9 cellular contexts compared by ENCODE assay signal in genomic region chr3:188241072-188241471, GRCh38.
DNase-seq lines count a peak whose midpoint lies in the region; ATAC-seq and TF ChIP-seq lines count a peak whose summit lies in the region.
"Had no signal": no experiment of that assay in that cellular context is flagged by ENCODE, and none has a peak within 500 bp of the region (broad histone marks: within the 10 kb centered on the region; RNA-seq: fewer than 3 reads in every experiment).

No MANE protein-coding gene starts in this region.

- peak; percentile 39 for DNase-seq in HCEC 1CT
- DNase-seq in astrocyte of the spinal cord (ENCODE audit: low read depth, low spot score): peak; percentile 71
- peak in 1 of 2 donors; percentile 32 for DNase-seq in heart right ventricle
- peak; percentile 15 for DNase-seq in putamen (ENCODE audit: low spot score)
- no peak for DNase-seq in stimulated activated CD4-positive, alpha-beta T cell treated with anti-CD3 and anti-CD28 coated beads, Interleukin-4, amount 100 ng/mL, for 4 hours
- no peak for DNase-seq in AML-193 (lab: John Stamatoyannopoulos, UW)
- no peak for DNase-seq in 8988T
- DNase-seq in NOMO-1 (lab: John Stamatoyannopoulos, UW; ENCODE audit: unreplicated experiment in 2 of 2): no peak
- DNase-seq: activated CD8-positive, alpha-beta memory T cell treated with anti-CD3 and anti-CD28 coated beads for 24 hours had no signal

- no peaks in the 10 kb centered on the region for H3K9me3 ChIP-seq in heart right ventricle

- no peak overlapping the region for H3K4me3 ChIP-seq in astrocyte of the spinal cord (ENCODE audit: low read depth, low read length)
- H3K4me3 ChIP-seq in heart right ventricle: no peak overlapping the region

- peak overlapping the region; percentile 19 to 76 (median 64) for H3K27ac ChIP-seq in heart right ventricle

- ATAC-seq in heart right ventricle: peak; percentile 67 to 97 (median 85)

- peaks cover 3 to 71% (median 34%) of the 10 kb centered on the region in 9 donors for H3K4me1 ChIP-seq in heart right ventricle

- in situ Hi-C loops in astrocyte of the spinal cord (cut with HindIII; ENCODE audit: low sequenced_read_pairs): no loop called here

- H3K27me3 ChIP-seq in heart right ventricle: no peaks in the 10 kb centered on the region

- H3K36me3 ChIP-seq in heart right ventricle: peaks cover 0 to 13% (median 0%) of the 10 kb centered on the region in 9 donors

- intact Hi-C loops in heart right ventricle (cut with DNase I): no loop called here

- TF ChIP-seq CTCF in astrocyte of the spinal cord (IDR thresholded peaks at IDR 0.05; ENCODE audit: low read depth, low read length) (no peak), heart right ventricle (IDR thresholded peaks at IDR 0.05) (no peak)

- 42% methylated on average over 7 of the region's 7 CpGs for WGBS in heart right ventricle, 2 donors

Comparison
In these comparisons a context has a peak if more than half of its experiments do, and no peak if none do; other contexts are left out.
1. DNase-seq: peak in HCEC 1CT (single experiment), astrocyte of the spinal cord (single experiment) and putamen (single experiment); none in stimulated activated CD4-positive, alpha-beta T cell treated with anti-CD3 and anti-CD28 coated beads, Interleukin-4, amount 100 ng/mL, for 4 hours (0 of 2), AML-193 (0 of 2), 8988T (single experiment) and NOMO-1 (0 of 2).